In genomic region chr19:47093841-47094240, GRCh38 we compare ENCODE assay signal across 9 cellular contexts. TPM values are rescaled to one million over a fixed set of nuclear protein-coding genes. Genes with fewer than 3 reads are reported as not detected.
DNase-seq lines count a peak whose midpoint lies in the region; ATAC-seq and TF ChIP-seq lines count a peak whose summit lies in the region.
"Had no signal": no experiment of that assay in that cellular context is flagged by ENCODE, and none has a peak within 500 bp of the region (broad histone marks: within the 10 kb centered on the region; RNA-seq: fewer than 3 reads in every experiment).

No MANE protein-coding gene starts in this region.

- in situ Hi-C loops in GM13977 (cut with MboI; ENCODE audit: low pct_unique_long_range_greater_than_20kb, low sequenced_read_pairs, unreplicated experiment): no loop called here

- TF ChIP-seq CTCF in GM13977 (IDR thresholded peaks at IDR 0.05; ENCODE audit: extremely low read depth, insufficient read depth, missing control alignments): no peak

- H3K27ac Mint-ChIP-seq in activated naive CD4-positive, alpha-beta T cell treated with anti-CD3 and anti-CD28 coated beads, Interleukin-2, amount 50 U/mL, for 72 hours: peak overlapping the region; percentile 72 to 99

- H3K9me3 Mint-ChIP-seq in activated naive CD4-positive, alpha-beta T cell treated with anti-CD3 and anti-CD28 coated beads, Interleukin-2, amount 50 U/mL, for 72 hours: no peaks in the 10 kb centered on the region

- DNase-seq in GM13977 (ENCODE audit: low spot score) (peak; percentile 86), HPDE6-E6E7 (ENCODE audit: extremely low spot score) (no peak), RKO (ENCODE audit: low spot score) (no peak)
- DNase-seq in activated naive CD4-positive, alpha-beta T cell treated with anti-CD3 and anti-CD28 coated beads, Interleukin-2, amount 50 U/mL, for 72 hours (ENCODE audit: low spot score in 2 of 2): peak in 1 of 2 donors; percentile 31
- DNase-seq: NCI-H187 treated with DMSO at 0.1 percent for 48 hours had no signal

- no peak overlapping the region for H3K4me3 ChIP-seq in skin epidermis

- peak overlapping the region in 19 of 21 experiments; percentile 73 to 97 (median 84) for H3K27ac ChIP-seq in skin epidermis

- no peak for TF ChIP-seq POLR2A in GM18505 (IDR thresholded peaks at IDR 0.05; ENCODE audit: borderline replicate concordance, extremely low read depth, insufficient read depth, insufficient read length)

- H3K36me3 Mint-ChIP-seq in activated naive CD4-positive, alpha-beta T cell treated with anti-CD3 and anti-CD28 coated beads, Interleukin-2, amount 50 U/mL, for 72 hours: peaks cover 17 to 47% of the 10 kb centered on the region in 2 donors

- peak; percentile 66 for ATAC-seq in HG02852 (IDR thresholded peaks at IDR 0.05; ENCODE audit: unreplicated experiment)
- peak; percentile 36 to 49 for ATAC-seq in activated naive CD4-positive, alpha-beta T cell treated with anti-CD3 and anti-CD28 coated beads, Interleukin-2, amount 50 U/mL, for 72 hours
- ATAC-seq in HG03342 (IDR thresholded peaks at IDR 0.05; ENCODE audit: unreplicated experiment): no peak
- no peak for ATAC-seq in GM18505 (IDR thresholded peaks at IDR 0.05; ENCODE audit: unreplicated experiment)

RNA-seq across cellular contexts. Expression of gene ZC3H4, which starts 19.7 kb away (rescaled TPM):
- total RNA-seq in activated naive CD4-positive, alpha-beta T cell treated with anti-CD3 and anti-CD28 coated beads, Interleukin-2, amount 50 U/mL, for 72 hours: 100 to 1,000 TPM in 1 of 2 donors, 10 to 100 TPM in 1; 49.8 to 112 TPM

RNA-seq across cellular contexts. Expression of gene SAE1, which starts 36.8 kb away (rescaled TPM):
- 100 to 1,000 TPM; 121 to 178 TPM for total RNA-seq in activated naive CD4-positive, alpha-beta T cell treated with anti-CD3 and anti-CD28 coated beads, Interleukin-2, amount 50 U/mL, for 72 hours

RNA-seq across cellular contexts. Expression of gene TMEM160, which starts 45.4 kb away (rescaled TPM):
- 10 to 100 TPM; 41.4 to 51.0 TPM for total RNA-seq in activated naive CD4-positive, alpha-beta T cell treated with anti-CD3 and anti-CD28 coated beads, Interleukin-2, amount 50 U/mL, for 72 hours

Comparison
In these comparisons a context has a peak if more than half of its experiments do, and no peak if none do; other contexts are left out.
1. ATAC-seq: peak in HG02852 (single experiment) and activated naive CD4-positive, alpha-beta T cell treated with anti-CD3 and anti-CD28 coated beads, Interleukin-2, amount 50 U/mL, for 72 hours (2 of 2); none in HG03342 (single experiment) and GM18505 (single experiment).